Comparison of ENCODE assay signal across 8 cellular contexts in genomic region chr1:182766050-182766449, GRCh38.
"Had no signal": no experiment of that assay in that cellular context is flagged by ENCODE, and none has a peak within 500 bp of the region (broad histone marks: within the 10 kb centered on the region; RNA-seq: fewer than 3 reads in every experiment).

No MANE protein-coding gene starts in this region.

- DNase-seq: GDM1, GF-D8 had no signal

- ATAC-seq: GM12878 had no signal

- FAIRE-seq: G401.6, GM12878, GM12891, GM12892, GM18507, GM19239 had no signal

- H3K4me3 ChIP-seq: GM12878 had no signal
